Comparison of ENCODE assay signal across 8 cellular contexts in genomic region chr14:68794856-68795601, GRCh38. TPM values are rescaled to one million over a fixed set of nuclear protein-coding genes. Genes with fewer than 3 reads are reported as not detected.
A peak's percentile ranks its signal among the peaks of the same experiment; 100 is the strongest.
DNase-seq lines count a peak whose midpoint lies in the region; ATAC-seq, FAIRE-seq and TF ChIP-seq lines count a peak whose summit lies in the region.

No MANE protein-coding gene starts in this region.

- H3K79me2 ChIP-seq in K562 (ENCODE audit: control insufficient read depth, insufficient read depth, low read length) = peaks cover 52% of the 10 kb centered on the region

- no peak for TF ChIP-seq RAD21 in K562 (CRISPR knock-in tag; conservative IDR thresholded peaks at IDR 0.05 in 1 of 2, IDR thresholded peaks at IDR 0.05 in 1 of 2)

- no peaks in the 10 kb centered on the region for H3K27me3 ChIP-seq in Peyer's patch
- no peaks in the 10 kb centered on the region for H3K27me3 ChIP-seq in K562 (ENCODE audit: control insufficient read depth in 2 of 2, insufficient read depth in 2 of 2, low read length in 2 of 2)
- no peaks in the 10 kb centered on the region for H3K27me3 ChIP-seq in skeletal muscle satellite cell (ENCODE audit: control insufficient read depth, insufficient read depth, low read length)

- H3K9me1 ChIP-seq in K562 (ENCODE audit: control insufficient read depth, insufficient read depth, low read length) = no peaks in the 10 kb centered on the region

- peaks cover 0 to 8% (median 3%) of the 10 kb centered on the region in 4 donors for H3K4me1 ChIP-seq in Peyer's patch
- peaks cover 21 to 41% of the 10 kb centered on the region in 2 experiments; a peak in 4 of 5 replicates for H3K4me1 ChIP-seq in K562 (replicated peaks in 1 of 2; ENCODE audit: control insufficient read depth in 2 of 2, insufficient read depth in 2 of 2, low read length in 2 of 2)
- peaks cover 16% of the 10 kb centered on the region for H3K4me1 ChIP-seq in skeletal muscle satellite cell (ENCODE audit: control insufficient read depth, insufficient read depth, low read length)

- FAIRE-seq in K562 (lab: Jason Lieb, UNC) = no peak

- TF ChIP-seq CTCF in Peyer's patch (IDR thresholded peaks at IDR 0.05) = no peak
- TF ChIP-seq CTCF in K562 (IDR thresholded peaks at IDR 0.05 in 2 of 3, conservative IDR thresholded peaks at IDR 0.05 in 1 of 3; ENCODE audit: insufficient read depth in 2 of 3, low read depth in 1 of 3, low read length in 3 of 3) = no peak

- 0 out of 2 replicates have a peak, but pooled peaks cover 9% of the 10 kb centered on the region for H4K20me1 ChIP-seq in K562 (replicated peaks; ENCODE audit: control insufficient read depth, insufficient read depth, low read length)

- H3K36me3 ChIP-seq in Peyer's patch (peaks cover 0 to 5% (median 0%) of the 10 kb centered on the region in 3 donors), K562 (ENCODE audit: control insufficient read depth, insufficient read depth, low read length) (peaks cover 8% of the 10 kb centered on the region; the same call in 2 of the 3 replicates), skeletal muscle satellite cell (ENCODE audit: insufficient read depth, low read length) (peaks cover 28% of the 10 kb centered on the region)

- no peaks in the 10 kb centered on the region for H3K9me3 ChIP-seq in Peyer's patch
- H3K9me3 ChIP-seq in K562 (replicated peaks; ENCODE audit: control insufficient read depth, insufficient read depth, low read depth, low read length) = no peaks in the 10 kb centered on the region; the same call in none of the 2 replicates
- H3K9me3 ChIP-seq in iPS-18c (ENCODE audit: control insufficient read depth, insufficient read depth, low read length) = no peaks in the 10 kb centered on the region
- no peaks in the 10 kb centered on the region for H3K9me3 ChIP-seq in skeletal muscle satellite cell (replicated peaks; ENCODE audit: low read length)

- H3K4me3 ChIP-seq in Peyer's patch = peak overlapping the region; percentile 74 to 96 (median 84)
- peak overlapping the region; percentile 65 for H3K4me3 ChIP-seq in K562
- H3K4me3 ChIP-seq in iPS-18c (ENCODE audit: insufficient read depth, low read depth, low read length) = peak overlapping the region; percentile 99
- peak overlapping the region; percentile 99 for H3K4me3 ChIP-seq in skeletal muscle satellite cell (ENCODE audit: low read length)

- H3K9ac ChIP-seq in K562 (ENCODE audit: insufficient read depth in 1 of 2, low read depth in 2 of 2, low read length in 2 of 2) = peak overlapping the region; percentile 94 to 99
- peak overlapping the region; percentile 97 for H3K9ac ChIP-seq in skeletal muscle satellite cell (ENCODE audit: low read depth, low read length)

- peak; percentile 11 for DNase-seq in NCI-H1105 treated with DMSO at 0.1 percent for 48 hours (lab: John Stamatoyannopoulos, UW)
- no peak for DNase-seq in NCI-H1105 (lab: John Stamatoyannopoulos, UW)
- peak; percentile 47 to 71 (median 64) for DNase-seq in Peyer's patch
- DNase-seq in K562 (ENCODE audit: extremely low read depth in 1 of 4, low spot score in 3 of 4) = peak in 3 of 4 experiments; percentile 39 to 57 (median 47)
- no peak for DNase-seq in T1000 (lab: John Stamatoyannopoulos, UW)

- POLR2A ChIA-PET in K562 (lab: Yijun Ruan, JAX) = interaction anchor here (0.7 to 1.5 kb wide), 8 partner anchors 8 to 708 kb away, joined by 3 to 5 read pairs (median 3); no protein-coding TSS in a partner anchor

- 0% methylated on average over 15 of the region's 37 CpGs for WGBS in K562 (ENCODE audit: insufficient coverage, low coverage, missing lambda C conversion rate)

- H2AFZ ChIP-seq in K562 (ENCODE audit: low read depth, low read length) = peak overlapping the region; percentile 78

- TF ChIP-seq POLR2A in Peyer's patch (IDR thresholded peaks at IDR 0.05) (no peak), K562 (conservative IDR thresholded peaks at IDR 0.05) (0 out of 2 replicates have a peak, but pooled peaks have one; percentile 21)

- BruUV-seq in K562 (replicated peaks; lab: Mats Ljungman, UMichigan) = TSS peak; percentile 12

- ATAC-seq in K562 (peak; percentile 6), GM18868 (IDR thresholded peaks at IDR 0.05; ENCODE audit: unreplicated experiment) (no peak)

- peak overlapping the region; percentile 85 for H3K4me2 ChIP-seq in K562 (ENCODE audit: insufficient read depth, low read length)
- peak overlapping the region; percentile 91 for H3K4me2 ChIP-seq in skeletal muscle satellite cell (ENCODE audit: low read length)

- intact Hi-C loops in K562 (cut with micrococcal nuclease) = no loop called here

- in situ Hi-C loops in K562 (cut with MboI) = no loop called here

- peak overlapping the region; percentile 95 to 100 (median 100) for H3K27ac ChIP-seq in Peyer's patch
- peak overlapping the region; percentile 100 for H3K27ac ChIP-seq in K562 (ENCODE audit: extremely low read depth, low read depth, low read length)

- TF ChIP-seq EP300 in K562 (IDR thresholded peaks at IDR 0.05; ENCODE audit: low read length) = no peak

- CTCF ChIA-PET in K562 (lab: Yijun Ruan, JAX; ENCODE audit: low intra/inter-chr PET ratio) = interaction anchor here (0.6 kb wide), 1 partner anchor 43 kb away, joined by 4 read pairs; no protein-coding TSS in a partner anchor

TF ChIP-seq in K562, 482 proteins besides CTCF, POLR2A, EP300 and RAD21 (continues in another document):
- TF ChIP-seq BCOR (IDR thresholded peaks at IDR 0.05) (no peak), ZNF740 (CRISPR knock-in tag; IDR thresholded peaks at IDR 0.05) (no peak), ZNF740 (tag; IDR thresholded peaks at IDR 0.05) (peak in 1 of 2 experiments; percentile 75; a peak in 2 of 4 replicates), ZMIZ1 (IDR thresholded peaks at IDR 0.05; ENCODE audit: low read depth in 2 of 2, low read length in 2 of 2) (no peak), ZBTB34 (CRISPR knock-in tag; IDR thresholded peaks at IDR 0.05) (0 out of 2 replicates have a peak, but pooled peaks have one; percentile 32), BACH1 (tag; IDR thresholded peaks at IDR 0.05) (no peak)

RNA-seq across cellular contexts. Expression of gene ZFP36L1, which starts 2.2 kb away (rescaled TPM):
- total RNA-seq in Peyer's patch = 100 to 1,000 TPM in 3 of 4 donors, 10 to 100 TPM in 1; 78.8 to 321 (median 195) TPM
- total RNA-seq in K562 (2011; cell fraction: chromatin; rRNA removed; ENCODE audit: low replicate concordance) = 11.8 and 14.3 TPM in 2 replicates
- 10.0 and 12.0 TPM in 2 replicates for total RNA-seq in K562 (2011; cell fraction: nucleolus; rRNA removed)
- 10.0 and 20.1 TPM in 2 replicates for total RNA-seq in K562 (2011; cell fraction: nucleoplasm; rRNA removed)
- 5.3 and 6.2 TPM in 2 replicates for total RNA-seq in K562 (2014; rRNA removed)
- 3.2 and 4.0 TPM in 2 replicates for total RNA-seq in K562 (2014; rRNA removed; fragmentation: Illumina TruSeq; extraction: Trizol)
- 3.7 and 3.8 TPM in 2 replicates for total RNA-seq in K562 (2015; rRNA removed; fragmentation: Illumina TruSeq; extraction: Trizol)
- total RNA-seq in K562 (2021) = 26.6 and 27.2 TPM in 2 replicates
- polyA plus RNA-seq in K562 (2011; rRNA removed) = 3.7 and 6.6 TPM in 2 replicates
- 10.0 and 19.9 TPM in 2 replicates for polyA plus RNA-seq in K562 (2011; cell fraction: cytosol; rRNA removed)
- polyA plus RNA-seq in K562 (2011; cell fraction: nucleus; rRNA removed) = 14.4 and 33.2 TPM in 2 replicates
- 9.5 and 18.5 TPM in 2 replicates for polyA plus RNA-seq in K562 (2012)
- polyA plus RNA-seq in K562 (2014; fragmentation: Illumina TruSeq; extraction: Trizol) = 13.7 and 15.5 TPM in 2 replicates
- polyA plus RNA-seq in K562 (2014; fragmentation: Nextera tagmentation; extraction: Ambion mirVana) = 1 to 10 TPM; 1.3 to 3.2 TPM
- polyA plus RNA-seq in K562 (2014; rRNA removed) = 11.1 and 11.7 TPM in 2 replicates
- polyA minus RNA-seq in K562 (2011; rRNA and poly(A)+ RNA removed) = 3.1 TPM in 2 replicates
- 15.1 and 34.9 TPM in 2 replicates for polyA minus RNA-seq in K562 (2011; cell fraction: cytosol; rRNA and poly(A)+ RNA removed)
- 9.0 and 10.3 TPM in 2 replicates for polyA minus RNA-seq in K562 (2011; cell fraction: nucleus; rRNA and poly(A)+ RNA removed)
- total RNA-seq in skeletal muscle satellite cell (2012; rRNA removed) = 97.0 and 105 TPM in 2 replicates

Comparison
In these comparisons a context has a peak if more than half of its experiments do, and no peak if none do; other contexts are left out.
1. DNase-seq: peak in NCI-H1105 treated with DMSO at 0.1 percent for 48 hours (single experiment), Peyer's patch (3 of 3) and K562 (3 of 4); none in NCI-H1105 (single experiment) and T1000 (single experiment).
2. Peak in every context shown above with its lines, with median percentiles within 50 percentile points of each other: H3K4me3 ChIP-seq.